ENCODE assay signal across 1 cellular context in the genomic region with DNA sequence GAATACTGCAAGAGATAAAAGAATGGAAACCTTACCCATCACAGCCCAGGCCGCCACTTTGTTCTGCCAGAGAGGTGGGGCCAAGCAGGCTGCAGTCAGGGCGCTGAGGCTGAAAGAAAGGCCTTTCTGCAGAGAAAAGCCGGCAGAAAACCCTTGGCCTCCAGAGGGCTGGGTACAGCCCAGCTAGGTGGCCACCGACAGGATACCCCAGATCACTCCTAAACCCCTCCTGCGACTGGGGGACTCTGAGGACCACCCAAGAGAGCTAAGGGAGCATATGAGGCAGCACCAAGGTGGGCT.
A peak's percentile ranks its signal among the peaks of the same experiment; 100 is the strongest.
TF ChIP-seq lines count a peak whose summit lies in the region.

No MANE protein-coding gene starts in this region.

TF ChIP-seq in HepG2, 621 proteins besides CTCF, POLR2A, EP300 and RAD21 (continued from another document):
- TF ChIP-seq, protein P1, sequence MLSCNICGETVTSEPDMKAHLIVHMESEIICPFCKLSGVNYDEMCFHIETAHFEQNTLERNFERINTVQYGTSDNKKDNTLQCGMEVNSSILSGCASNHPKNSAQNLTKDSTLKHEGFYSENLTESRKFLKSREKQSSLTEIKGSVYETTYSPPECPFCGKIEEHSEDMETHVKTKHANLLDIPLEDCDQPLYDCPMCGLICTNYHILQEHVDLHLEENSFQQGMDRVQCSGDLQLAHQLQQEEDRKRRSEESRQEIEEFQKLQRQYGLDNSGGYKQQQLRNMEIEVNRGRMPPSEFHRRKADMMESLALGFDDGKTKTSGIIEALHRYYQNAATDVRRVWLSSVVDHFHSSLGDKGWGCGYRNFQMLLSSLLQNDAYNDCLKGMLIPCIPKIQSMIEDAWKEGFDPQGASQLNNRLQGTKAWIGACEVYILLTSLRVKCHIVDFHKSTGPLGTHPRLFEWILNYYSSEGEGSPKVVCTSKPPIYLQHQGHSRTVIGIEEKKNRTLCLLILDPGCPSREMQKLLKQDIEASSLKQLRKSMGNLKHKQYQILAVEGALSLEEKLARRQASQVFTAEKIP (CRISPR knock-in tag; IDR thresholded peaks at IDR 0.05; ENCODE audit: borderline replicate concordance), result no peak
- no peak for TF ChIP-seq HNRNPUL1 (IDR thresholded peaks at IDR 0.05; ENCODE audit: low read depth, low read length)
- no peak for TF ChIP-seq SP4 (CRISPR knock-in tag; IDR thresholded peaks at IDR 0.05)
- TF ChIP-seq POLR2G (IDR thresholded peaks at IDR 0.05; ENCODE audit: low read depth, low read length), result peak; percentile 63
- TF ChIP-seq, protein P2, sequence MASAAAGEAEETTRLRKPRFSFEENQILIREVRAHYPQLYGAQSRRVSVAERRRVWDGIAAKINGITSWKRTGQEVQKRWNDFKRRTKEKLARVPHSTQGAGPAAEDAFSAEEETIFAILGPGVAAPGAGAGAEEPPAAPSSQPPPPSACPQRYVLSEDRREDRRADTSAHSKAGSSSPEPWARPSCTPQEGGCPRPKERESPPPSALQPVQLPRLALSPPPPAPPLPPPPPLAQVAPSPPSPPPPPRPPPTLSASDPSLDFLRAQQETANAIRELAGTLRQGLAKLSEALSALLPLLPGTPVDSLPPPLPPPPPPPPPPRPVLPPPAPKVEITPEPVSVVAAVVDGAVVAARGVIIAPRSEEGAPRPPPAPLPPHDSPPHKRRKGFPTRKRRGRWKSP (CRISPR knock-in tag; IDR thresholded peaks at IDR 0.05), result 0 out of 2 replicates have a peak, but pooled peaks have one; percentile 0
- peak; percentile 21; the same call in 1 of the 2 replicates for TF ChIP-seq HNF4A (CRISPR knock-in tag; IDR thresholded peaks at IDR 0.05)
- no peak for TF ChIP-seq ZNF615 (CRISPR knock-in tag; IDR thresholded peaks at IDR 0.05; ENCODE audit: borderline replicate concordance)
- 0 out of 2 replicates have a peak, but pooled peaks have one; percentile 28 for TF ChIP-seq BCL6 (CRISPR knock-in tag; IDR thresholded peaks at IDR 0.05)
- no peak for TF ChIP-seq PAX8 (CRISPR knock-in tag; IDR thresholded peaks at IDR 0.05; ENCODE audit: borderline replicate concordance)
- no peak for TF ChIP-seq NR2F6 (IDR thresholded peaks at IDR 0.05)
- no peak for TF ChIP-seq NR2F6 (CRISPR knock-in tag; IDR thresholded peaks at IDR 0.05)
- no peak for TF ChIP-seq FLYWCH1 (CRISPR knock-in tag; IDR thresholded peaks at IDR 0.05)
- TF ChIP-seq, protein P3, sequence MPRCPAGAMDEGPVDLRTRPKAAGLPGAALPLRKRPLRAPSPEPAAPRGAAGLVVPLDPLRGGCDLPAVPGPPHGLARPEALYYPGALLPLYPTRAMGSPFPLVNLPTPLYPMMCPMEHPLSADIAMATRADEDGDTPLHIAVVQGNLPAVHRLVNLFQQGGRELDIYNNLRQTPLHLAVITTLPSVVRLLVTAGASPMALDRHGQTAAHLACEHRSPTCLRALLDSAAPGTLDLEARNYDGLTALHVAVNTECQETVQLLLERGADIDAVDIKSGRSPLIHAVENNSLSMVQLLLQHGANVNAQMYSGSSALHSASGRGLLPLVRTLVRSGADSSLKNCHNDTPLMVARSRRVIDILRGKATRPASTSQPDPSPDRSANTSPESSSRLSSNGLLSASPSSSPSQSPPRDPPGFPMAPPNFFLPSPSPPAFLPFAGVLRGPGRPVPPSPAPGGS (CRISPR knock-in tag; IDR thresholded peaks at IDR 0.05), result no peak
- TF ChIP-seq, protein P4, sequence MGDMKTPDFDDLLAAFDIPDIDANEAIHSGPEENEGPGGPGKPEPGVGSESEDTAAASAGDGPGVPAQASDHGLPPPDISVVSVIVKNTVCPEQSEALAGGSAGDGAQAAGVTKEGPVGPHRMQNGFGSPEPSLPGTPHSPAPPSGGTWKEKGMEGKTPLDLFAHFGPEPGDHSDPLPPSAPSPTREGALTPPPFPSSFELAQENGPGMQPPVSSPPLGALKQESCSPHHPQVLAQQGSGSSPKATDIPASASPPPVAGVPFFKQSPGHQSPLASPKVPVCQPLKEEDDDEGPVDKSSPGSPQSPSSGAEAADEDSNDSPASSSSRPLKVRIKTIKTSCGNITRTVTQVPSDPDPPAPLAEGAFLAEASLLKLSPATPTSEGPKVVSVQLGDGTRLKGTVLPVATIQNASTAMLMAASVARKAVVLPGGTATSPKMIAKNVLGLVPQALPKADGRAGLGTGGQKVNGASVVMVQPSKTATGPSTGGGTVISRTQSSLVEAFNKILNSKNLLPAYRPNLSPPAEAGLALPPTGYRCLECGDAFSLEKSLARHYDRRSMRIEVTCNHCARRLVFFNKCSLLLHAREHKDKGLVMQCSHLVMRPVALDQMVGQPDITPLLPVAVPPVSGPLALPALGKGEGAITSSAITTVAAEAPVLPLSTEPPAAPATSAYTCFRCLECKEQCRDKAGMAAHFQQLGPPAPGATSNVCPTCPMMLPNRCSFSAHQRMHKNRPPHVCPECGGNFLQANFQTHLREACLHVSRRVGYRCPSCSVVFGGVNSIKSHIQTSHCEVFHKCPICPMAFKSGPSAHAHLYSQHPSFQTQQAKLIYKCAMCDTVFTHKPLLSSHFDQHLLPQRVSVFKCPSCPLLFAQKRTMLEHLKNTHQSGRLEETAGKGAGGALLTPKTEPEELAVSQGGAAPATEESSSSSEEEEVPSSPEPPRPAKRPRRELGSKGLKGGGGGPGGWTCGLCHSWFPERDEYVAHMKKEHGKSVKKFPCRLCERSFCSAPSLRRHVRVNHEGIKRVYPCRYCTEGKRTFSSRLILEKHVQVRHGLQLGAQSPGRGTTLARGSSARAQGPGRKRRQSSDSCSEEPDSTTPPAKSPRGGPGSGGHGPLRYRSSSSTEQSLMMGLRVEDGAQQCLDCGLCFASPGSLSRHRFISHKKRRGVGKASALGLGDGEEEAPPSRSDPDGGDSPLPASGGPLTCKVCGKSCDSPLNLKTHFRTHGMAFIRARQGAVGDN (CRISPR knock-in tag; IDR thresholded peaks at IDR 0.05), result peak; percentile 59
- peak; percentile 64; the same call in 1 of the 2 replicates for TF ChIP-seq TCF7 (IDR thresholded peaks at IDR 0.05; ENCODE audit: low read depth)
- TF ChIP-seq ZBTB7B (CRISPR knock-in tag; IDR thresholded peaks at IDR 0.05), result 0 out of 2 replicates have a peak, but pooled peaks have one; percentile 7
- TF ChIP-seq, protein P5, sequence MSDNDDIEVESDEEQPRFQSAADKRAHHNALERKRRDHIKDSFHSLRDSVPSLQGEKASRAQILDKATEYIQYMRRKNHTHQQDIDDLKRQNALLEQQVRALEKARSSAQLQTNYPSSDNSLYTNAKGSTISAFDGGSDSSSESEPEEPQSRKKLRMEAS (IDR thresholded peaks at IDR 0.05), result 0 out of 2 replicates have a peak, but pooled peaks have one; percentile 0
- TF ChIP-seq SP2 (CRISPR knock-in tag; IDR thresholded peaks at IDR 0.05), result no peak
